ENCODE assay signal across 23 cellular contexts in genomic region chr9:133777871-133778270, GRCh38.
"Had no signal": no experiment of that assay in that cellular context is flagged by ENCODE, and none has a peak within 500 bp of the region (broad histone marks: within the 10 kb centered on the region; RNA-seq: fewer than 3 reads in every experiment).

No MANE protein-coding gene starts in this region.

- ATAC-seq: activated T-helper 17 cell treated with anti-CD3 and anti-CD28 coated beads, Interleukin-2, amount 50 U/mL, for 72 hours had no signal

- H3K9ac ChIP-seq: SK-N-SH had no signal

- H3K4me3 ChIP-seq: SJCRH30 had no signal

- H3K4me1 ChIP-seq: SJCRH30 had no signal

- H3K4me2 ChIP-seq: SK-N-SH had no signal

- H3K9me3 ChIP-seq: SK-N-SH had no signal

- DNase-seq: activated CD4-positive, alpha-beta memory T cell treated with anti-CD3 and anti-CD28 coated beads for 36 hours; activated CD4-positive, alpha-beta T cell treated with anti-CD3 and anti-CD28 coated beads, Interleukin-2, amount 10 ng/mL, durations not matched to agents 7 days and 5 days; activated CD4-positive, CD25-positive, alpha-beta regulatory T cell; activated CD8-positive, alpha-beta memory T cell treated with anti-CD3 and anti-CD28 coated beads for 24 hours; activated gamma-delta T cell treated with Interleukin-2 at 50 U/mL for 16 hours; activated naive CD4-positive, alpha-beta T cell treated with anti-CD3 and anti-CD28 coated beads, Interleukin-2, amount 10 ng/mL, durations not matched to agents 7 days and 5 days; activated naive CD8-positive, alpha-beta T cell treated with anti-CD3 and anti-CD28 coated beads for 36 hours; activated T-cell treated with anti-CD3 and anti-CD28 coated beads, Interleukin-2, amount 50 U/mL, for 48 hours; central memory CD4-positive, alpha-beta T cell; Karpas-422; MM.1S; NCI-H1105; NCI-H1436; NCI-H1694 treated with DMSO at 0.1 percent for 48 hours; NCI-H2029 treated with DMSO at 0.1 percent for 48 hours; NCI-H345; NCI-H510A; NCI-H526 treated with DMSO at 0.1 percent for 48 hours; NCI-H82; SJCRH30; SK-N-SH had no signal

- H3K27me3 ChIP-seq: SJCRH30 had no signal

- H3K27ac ChIP-seq: SJCRH30, VCaP had no signal
